Comparison of ENCODE assay signal across 1 cellular context in genomic region chr1:151972533-151973270, GRCh38.
TF ChIP-seq lines count a peak whose summit lies in the region.

No MANE protein-coding gene starts in this region.

TF ChIP-seq in K562, 482 proteins besides CTCF, POLR2A, EP300 and RAD21 (continued from another document):
- TF ChIP-seq ZBTB33 (CRISPR knock-in tag; IDR thresholded peaks at IDR 0.05), result no peak
- peak; percentile 87 for TF ChIP-seq NFE2 (IDR thresholded peaks at IDR 0.05; ENCODE audit: low read depth)
- peak in 1 of 2 experiments; percentile 12; a peak in 1 of 4 replicates for TF ChIP-seq MNT (conservative IDR thresholded peaks at IDR 0.05)
- TF ChIP-seq HDAC3 (IDR thresholded peaks at IDR 0.05; ENCODE audit: borderline replicate concordance, partially characterized antibody), result peak; percentile 19
- peak; percentile 83; the same call in 1 of the 2 replicates for TF ChIP-seq SMARCA4 (IDR thresholded peaks at IDR 0.05)
TF ChIP-seq in K562: peak in this region for 42.
